Comparison of ENCODE assay signal across 3 cellular contexts in the genomic region with DNA sequence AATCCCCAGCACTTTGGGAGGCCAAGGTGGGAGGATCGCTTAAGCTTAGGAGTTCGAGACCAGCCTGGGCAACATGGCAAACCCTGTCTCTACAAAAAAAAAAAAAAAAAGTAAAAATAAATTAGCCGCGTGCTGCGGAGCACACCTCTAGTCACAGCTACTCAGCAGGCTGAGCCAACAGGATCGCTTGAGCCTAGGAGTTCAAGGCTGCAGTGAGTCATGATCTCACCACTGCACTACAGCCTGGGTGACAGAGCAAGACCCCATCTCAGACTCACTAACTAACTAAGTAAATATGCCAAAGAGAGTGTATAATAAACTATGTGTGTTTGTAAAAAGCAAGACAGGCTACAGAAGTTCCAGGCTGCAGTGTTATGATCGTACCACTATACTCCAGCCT. TPM values are rescaled to one million over a fixed set of nuclear protein-coding genes. Genes with fewer than 3 reads are reported as not detected.
"Had no signal": no experiment of that assay in that cellular context is flagged by ENCODE, and none has a peak within 500 bp of the region (broad histone marks: within the 10 kb centered on the region; RNA-seq: fewer than 3 reads in every experiment).

No MANE protein-coding gene starts in this region.

RNA-seq across cellular contexts. Expression of gene RSPH10B, which starts 6.7 kb away (rescaled TPM):
- total RNA-seq: GM23248, H4, H7 had no signal
- polyA plus RNA-seq: GM23248 had no signal
